Comparison of ENCODE assay signal across 8 cellular contexts in genomic region chrX:11758400-11759171, GRCh38. TPM values are rescaled to one million over a fixed set of nuclear protein-coding genes. Genes with fewer than 3 reads are reported as not detected.
DNase-seq lines count a peak whose midpoint lies in the region; ATAC-seq, FAIRE-seq and TF ChIP-seq lines count a peak whose summit lies in the region.

No MANE protein-coding gene starts in this region.

- H3K9me3 Mint-ChIP-seq in activated B cell treated with CpG ODN at 0.5 μM for 24 hours: no peaks in the 10 kb centered on the region

- 0 to 46% (median 0%) methylated on average over 20 to 66 of the region's 66 CpGs for WGBS in spleen, 5 donors

- H3K4me1 ChIP-seq in spleen: peaks cover 0 to 43% (median 24%) of the 10 kb centered on the region in 6 donors

- TF ChIP-seq CTCF in activated B cell treated with CpG ODN at 0.5 μM for 24 hours (IDR thresholded peaks at IDR 0.05) (no peak), bronchial epithelial cell (IDR thresholded peaks at IDR 0.05; ENCODE audit: insufficient read depth, low read length, severe bottlenecking) (peak; percentile 68), spleen (IDR thresholded peaks at IDR 0.05 in 8 of 11, conservative IDR thresholded peaks at IDR 0.05 in 3 of 11) (peak; percentile 16 to 94 (median 87))

- H3K27ac Mint-ChIP-seq in activated B cell treated with CpG ODN at 0.5 μM for 24 hours: peak overlapping the region; percentile 95

- H3K4me1 Mint-ChIP-seq in activated B cell treated with CpG ODN at 0.5 μM for 24 hours: peaks cover 35% of the 10 kb centered on the region

- H3K4me3 ChIP-seq in bronchial epithelial cell (ENCODE audit: low read depth, low read length): peak overlapping the region; percentile 84
- H3K4me3 ChIP-seq in spleen: peak overlapping the region; percentile 40 to 82 (median 68)

- peak overlapping the region; percentile 39 to 97 (median 90) for H3K27ac ChIP-seq in spleen

- ATAC-seq in HG02981 (IDR thresholded peaks at IDR 0.05; ENCODE audit: unreplicated experiment) (peak; percentile 38), activated B cell treated with CpG ODN at 0.5 μM for 24 hours (ENCODE audit: low read depth) (peak; percentile 65)

- peak; percentile 35 to 73 for DNase-seq in SHP77 (lab: John Stamatoyannopoulos, UW)
- DNase-seq in SHP77 treated with DMSO at 0.1 percent for 48 hours (lab: John Stamatoyannopoulos, UW): no peak
- DNase-seq in NCI-H2196 (lab: John Stamatoyannopoulos, UW; ENCODE audit: unreplicated experiment): peak; percentile 81
- DNase-seq in activated B cell treated with CpG ODN at 0.5 μM for 24 hours: peak; percentile 81
- peak; percentile 47 for DNase-seq in bronchial epithelial cell (ENCODE audit: low read depth)
- peak; percentile 73 for DNase-seq in iris pigment epithelial cell (ENCODE audit: low read depth)
- peak; percentile 96 for DNase-seq in spleen

- H3K4me3 Mint-ChIP-seq in activated B cell treated with CpG ODN at 0.5 μM for 24 hours: peak overlapping the region; percentile 94

- H3K9me3 ChIP-seq in spleen: no peaks in the 10 kb centered on the region

- no peak for TF ChIP-seq POLR2A in spleen (IDR thresholded peaks at IDR 0.05)

- CTCF ChIA-PET in activated B cell treated with CpG ODN at 0.5 μM for 24 hours (lab: Charles Lee): interaction anchor here (1.2 to 2.3 kb wide), 2 partner anchors 9 to 11 kb away, joined by 3 to 9 read pairs; no protein-coding TSS in a partner anchor

- H3K27me3 ChIP-seq in bronchial epithelial cell (ENCODE audit: control insufficient read depth, insufficient read depth, low read length): no peaks in the 10 kb centered on the region
- H3K27me3 ChIP-seq in spleen (replicated peaks in 1 of 7): no peaks in the 10 kb centered on the region

- no peak for FAIRE-seq in bronchial epithelial cell (lab: Jason Lieb, UNC)

- H3K36me3 Mint-ChIP-seq in activated B cell treated with CpG ODN at 0.5 μM for 24 hours (ENCODE audit: low read depth): peaks cover 32% of the 10 kb centered on the region

- H3K36me3 ChIP-seq in bronchial epithelial cell (ENCODE audit: control insufficient read depth, insufficient read depth, low read length) (peaks cover 6% of the 10 kb centered on the region), spleen (peaks cover 0 to 29% (median 19%) of the 10 kb centered on the region in 6 donors)

- no peaks in the 10 kb centered on the region for H3K27me3 Mint-ChIP-seq in activated B cell treated with CpG ODN at 0.5 μM for 24 hours

- POLR2A ChIA-PET in activated B cell treated with CpG ODN at 0.5 μM for 24 hours (lab: Charles Lee): interaction anchor here (0.6 to 2.7 kb wide), 6 partner anchors 9 to 1637 kb away, joined by 3 to 11 read pairs (median 4); no protein-coding TSS in a partner anchor

- intact Hi-C loops in activated B cell treated with CpG ODN at 0.5 μM for 24 hours (cut with micrococcal nuclease): loop anchor here (1.0 to 5.0 kb wide), 6 partner anchors 12 to 1561 kb away; partner anchors contain the start of gene HCCS
- intact Hi-C loops in spleen (cut with DNase I; ENCODE audit: low total_unique reads): no loop called here

RNA-seq across cellular contexts. Expression of gene MSL3, which starts 0.5 kb away (rescaled TPM):
- 57.6 and 58.9 TPM in 2 replicates for total RNA-seq in activated B cell treated with CpG ODN at 0.5 μM for 24 hours
- total RNA-seq in bronchial epithelial cell: 14.5 and 19.1 TPM in 2 replicates
- total RNA-seq in spleen: 100 to 1,000 TPM in 1 of 7 donors, 10 to 100 TPM in 6; 51.5 to 100 (median 64.6) TPM
- polyA plus RNA-seq in spleen: 100 to 1,000 TPM in 1 of 3 donors, 10 to 100 TPM in 2; 57.7 to 120 (median 78.8) TPM
